Comparison of ENCODE assay signal across 8 cellular contexts in genomic region chr3:50347187-50347813, GRCh38. TPM values are rescaled to one million over a fixed set of nuclear protein-coding genes. Genes with fewer than 3 reads are reported as not detected.
DNase-seq lines count a peak whose midpoint lies in the region; ATAC-seq lines count a peak whose summit lies in the region.

No MANE protein-coding gene starts in this region.

- H3K36me3 Mint-ChIP-seq in activated naive CD4-positive, alpha-beta T cell treated with anti-CD3 and anti-CD28 coated beads for 36 hours (ENCODE audit: low read depth) = peaks cover 10% of the 10 kb centered on the region

- intact Hi-C loops in activated naive CD4-positive, alpha-beta T cell treated with anti-CD3 and anti-CD28 coated beads for 36 hours (cut with micrococcal nuclease) = loop anchor here (1.0 kb wide), 1 partner anchor 195 kb away; no protein-coding TSS in a partner anchor
- intact Hi-C loops in Right ventricle myocardium superior (cut with DNase I) (loop anchor here (5.0 kb wide), 1 partner anchor 195 kb away; no protein-coding TSS in a partner anchor), sciatic nerve (cut with DNase I) (loop anchor here (5.0 kb wide), 1 partner anchor 195 kb away; no protein-coding TSS in a partner anchor)

- peak overlapping the region; percentile 59 for H3K27ac Mint-ChIP-seq in activated naive CD4-positive, alpha-beta T cell treated with anti-CD3 and anti-CD28 coated beads for 36 hours

- H3K4me1 Mint-ChIP-seq in activated naive CD4-positive, alpha-beta T cell treated with anti-CD3 and anti-CD28 coated beads for 36 hours (ENCODE audit: low read depth) = peaks cover 62% of the 10 kb centered on the region

- H3K9me3 Mint-ChIP-seq in activated naive CD4-positive, alpha-beta T cell treated with anti-CD3 and anti-CD28 coated beads for 36 hours = no peaks in the 10 kb centered on the region

- H3K4me3 Mint-ChIP-seq in activated naive CD4-positive, alpha-beta T cell treated with anti-CD3 and anti-CD28 coated beads for 36 hours = no peak overlapping the region

- in situ Hi-C loops in SK-MEL-5 (cut with HindIII; ENCODE audit: low pct_unique_long_range_greater_than_20kb, low sequenced_read_pairs) = no loop called here

- ATAC-seq in Right ventricle myocardium superior (ENCODE audit: poor library complexity) = no peak
- ATAC-seq in sciatic nerve = no peak
- no peak for ATAC-seq in GM21390 (IDR thresholded peaks at IDR 0.05; ENCODE audit: unreplicated experiment)

- DNase-seq in DMS153 (lab: John Stamatoyannopoulos, UW) (peak; percentile 53), KG1 (lab: John Stamatoyannopoulos, UW) (peak; percentile 29), SK-MEL-5 (ENCODE audit: low read depth, low spot score) (peak; percentile 75), Right ventricle myocardium superior (peak; percentile 77), sciatic nerve (ENCODE audit: low spot score) (peak; percentile 86), HPDE6-E6E7 (ENCODE audit: extremely low spot score) (no peak)
- peak; percentile 84 for DNase-seq in activated naive CD4-positive, alpha-beta T cell treated with anti-CD3 and anti-CD28 coated beads for 36 hours

- CTCF ChIA-PET in activated naive CD4-positive, alpha-beta T cell treated with anti-CD3 and anti-CD28 coated beads for 36 hours (lab: Charles Lee) = interaction anchor here (0.6 to 4.1 kb wide), 15 partner anchors 9 to 269 kb away, joined by 3 to 29 read pairs (median 4); partner anchors contain the start of genes HYAL3 and NAA80

- H3K27me3 Mint-ChIP-seq in activated naive CD4-positive, alpha-beta T cell treated with anti-CD3 and anti-CD28 coated beads for 36 hours (ENCODE audit: low read depth) = no peaks in the 10 kb centered on the region

RNA-seq across cellular contexts. Expression of gene ZMYND10, which starts 1.8 kb away (rescaled TPM):
- total RNA-seq in SK-MEL-5 (2014; rRNA removed; shearing (Covaris generic)) = 0.61 TPM in 1 of 2 replicates, not detected in the other
- polyA plus RNA-seq in SK-MEL-5 (2015; cell fraction: cytosol; rRNA removed) = 0.56 and 2.2 TPM in 2 replicates
- 0.23 and 2.5 TPM in 2 replicates for polyA plus RNA-seq in SK-MEL-5 (2015; cell fraction: nucleus; rRNA removed)
- total RNA-seq in activated naive CD4-positive, alpha-beta T cell treated with anti-CD3 and anti-CD28 coated beads for 36 hours = under 1 TPM; 0.54 to 0.57 TPM
- total RNA-seq in Right ventricle myocardium superior (not detected), sciatic nerve (1.9 TPM)

RNA-seq across cellular contexts. Expression of gene NPRL2, which starts 3.3 kb away (rescaled TPM):
- total RNA-seq in SK-MEL-5 (2014; rRNA removed; shearing (Covaris generic)) = 21.9 and 24.3 TPM in 2 replicates
- polyA plus RNA-seq in SK-MEL-5 (2015; cell fraction: cytosol; rRNA removed) = 21.9 and 26.4 TPM in 2 replicates
- polyA plus RNA-seq in SK-MEL-5 (2015; cell fraction: nucleus; rRNA removed) = 121 and 125 TPM in 2 replicates
- 10 to 100 TPM; 27.7 to 31.3 TPM for total RNA-seq in activated naive CD4-positive, alpha-beta T cell treated with anti-CD3 and anti-CD28 coated beads for 36 hours
- total RNA-seq in Right ventricle myocardium superior (14.8 TPM), sciatic nerve (20.6 TPM)

RNA-seq across cellular contexts. Expression of gene CYB561D2, which starts 3.4 kb away (rescaled TPM):
- 31.6 and 42.1 TPM in 2 replicates for total RNA-seq in SK-MEL-5 (2014; rRNA removed; shearing (Covaris generic))
- 39.0 and 41.2 TPM in 2 replicates for polyA plus RNA-seq in SK-MEL-5 (2015; cell fraction: cytosol; rRNA removed)
- polyA plus RNA-seq in SK-MEL-5 (2015; cell fraction: nucleus; rRNA removed) = 76.3 and 76.5 TPM in 2 replicates
- total RNA-seq in activated naive CD4-positive, alpha-beta T cell treated with anti-CD3 and anti-CD28 coated beads for 36 hours = 10 to 100 TPM; 11.0 to 11.3 TPM
- total RNA-seq in Right ventricle myocardium superior (5.6 TPM), sciatic nerve (10.1 TPM)

RNA-seq across cellular contexts. Expression of gene RASSF1, which starts 6.7 kb away (rescaled TPM):
- total RNA-seq in SK-MEL-5 (2014; rRNA removed; shearing (Covaris generic)) = 8.3 and 9.3 TPM in 2 replicates
- polyA plus RNA-seq in SK-MEL-5 (2015; cell fraction: cytosol; rRNA removed) = 22.7 and 25.3 TPM in 2 replicates
- polyA plus RNA-seq in SK-MEL-5 (2015; cell fraction: nucleus; rRNA removed) = 24.1 and 42.7 TPM in 2 replicates
- 10 to 100 TPM; 37.5 to 38.5 TPM for total RNA-seq in activated naive CD4-positive, alpha-beta T cell treated with anti-CD3 and anti-CD28 coated beads for 36 hours
- total RNA-seq in Right ventricle myocardium superior (14.1 TPM), sciatic nerve (51.0 TPM)

RNA-seq across cellular contexts. Expression of gene TMEM115, which starts 12.0 kb away (rescaled TPM):
- 40.8 and 45.5 TPM in 2 replicates for total RNA-seq in SK-MEL-5 (2014; rRNA removed; shearing (Covaris generic))
- 64.6 and 70.6 TPM in 2 replicates for polyA plus RNA-seq in SK-MEL-5 (2015; cell fraction: cytosol; rRNA removed)
- 21.8 and 24.7 TPM in 2 replicates for polyA plus RNA-seq in SK-MEL-5 (2015; cell fraction: nucleus; rRNA removed)
- total RNA-seq in activated naive CD4-positive, alpha-beta T cell treated with anti-CD3 and anti-CD28 coated beads for 36 hours = 10 to 100 TPM; 10.6 to 11.1 TPM
- total RNA-seq in Right ventricle myocardium superior (24.9 TPM), sciatic nerve (29.6 TPM)
